ENCODE assay signal across 24 cellular contexts in the genomic region with DNA sequence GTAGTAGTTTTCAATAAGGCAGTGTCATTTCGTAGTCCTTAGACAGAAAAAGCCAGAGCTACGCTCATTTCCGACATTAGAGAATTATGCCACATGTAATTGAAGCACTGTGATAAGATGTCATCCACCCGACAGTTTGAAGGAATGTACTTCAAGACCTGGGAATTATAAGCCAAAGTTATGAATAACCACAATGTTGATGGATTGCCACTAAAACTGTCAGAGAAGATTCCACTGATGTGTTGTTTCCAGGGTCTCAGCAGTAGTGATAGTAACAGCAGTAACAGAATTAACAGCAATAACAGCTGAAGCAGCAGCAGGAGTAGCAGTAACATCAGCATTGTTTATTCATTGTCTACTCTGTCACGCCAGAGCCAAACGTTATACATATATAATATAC. TPM values are rescaled to one million over a fixed set of nuclear protein-coding genes. Genes with fewer than 3 reads are reported as not detected.
DNase-seq lines count a peak whose midpoint lies in the region; ATAC-seq, FAIRE-seq and TF ChIP-seq lines count a peak whose summit lies in the region.
"Had no signal": no experiment of that assay in that cellular context is flagged by ENCODE, and none has a peak within 500 bp of the region (broad histone marks: within the 10 kb centered on the region; RNA-seq: fewer than 3 reads in every experiment).

No MANE protein-coding gene starts in this region.

- H3K27ac Mint-ChIP-seq in activated naive CD4-positive, alpha-beta T cell treated with anti-CD3 and anti-CD28 coated beads, Interleukin-2, amount 50 U/mL, for 72 hours: no peak overlapping the region
- no peak overlapping the region for H3K27ac Mint-ChIP-seq in activated T-helper 1 cell treated with anti-CD3 and anti-CD28 coated beads, Interleukin-12 subunit alpha, Interleukin-12 subunit beta, Interleukin-2, Interleukin-4 antibody, amounts not matched to agents 30 ng/mL and 10 ng/mL and 1 ng/mL, durations not matched to agents 14 hours and 24 hours and 36 hours
- H3K27ac Mint-ChIP-seq: CD8-positive, alpha-beta T cell; T-cell had no signal

- no peaks in the 10 kb centered on the region for H3K27me3 ChIP-seq in K562 (ENCODE audit: control insufficient read depth in 2 of 2, insufficient read depth in 2 of 2, low read length in 2 of 2)

- WGBS in K562 (ENCODE audit: insufficient coverage, low coverage, missing lambda C conversion rate): 29% methylated on average over 6 of the region's 6 CpGs

- peaks cover 2% of the 10 kb centered on the region for H3K27me3 Mint-ChIP-seq in activated T-helper 1 cell treated with anti-CD3 and anti-CD28 coated beads, Interleukin-12 subunit alpha, Interleukin-12 subunit beta, Interleukin-2, Interleukin-4 antibody, amounts not matched to agents 30 ng/mL and 10 ng/mL and 1 ng/mL, durations not matched to agents 14 hours and 24 hours and 36 hours (ENCODE audit: insufficient read depth)

- FAIRE-seq in HTR-8/SVneo (lab: Jason Lieb, UNC): no peak
- FAIRE-seq in K562 (lab: Jason Lieb, UNC): no peak
- FAIRE-seq: GM18507 had no signal

- no peak for TF ChIP-seq CTCF in K562 (IDR thresholded peaks at IDR 0.05 in 2 of 3, conservative IDR thresholded peaks at IDR 0.05 in 1 of 3; ENCODE audit: insufficient read depth in 2 of 3, low read depth in 1 of 3, low read length in 3 of 3)

- H3K4me3 Mint-ChIP-seq in activated T-helper 1 cell treated with anti-CD3 and anti-CD28 coated beads, Interleukin-12 subunit alpha, Interleukin-12 subunit beta, Interleukin-2, Interleukin-4 antibody, amounts not matched to agents 30 ng/mL and 10 ng/mL and 1 ng/mL, durations not matched to agents 14 hours and 24 hours and 36 hours: no peak overlapping the region
- H3K4me3 Mint-ChIP-seq: CD8-positive, alpha-beta T cell; T-cell had no signal

- no peak overlapping the region for H3K9ac ChIP-seq in K562 (ENCODE audit: insufficient read depth in 1 of 2, low read depth in 2 of 2, low read length in 2 of 2)
- H3K9ac ChIP-seq: KMS-11, SK-N-SH had no signal

- H3K9me1 ChIP-seq in K562 (ENCODE audit: control insufficient read depth, insufficient read depth, low read length): no peaks in the 10 kb centered on the region

- CTCF ChIA-PET in K562 (lab: Yijun Ruan, JAX; ENCODE audit: low intra/inter-chr PET ratio): no interaction called here

- TF ChIP-seq EP300 in K562 (IDR thresholded peaks at IDR 0.05; ENCODE audit: low read length): no peak

- POLR2A ChIA-PET in K562 (lab: Yijun Ruan, JAX): no interaction called here

- H3K9me3 ChIP-seq in K562 (replicated peaks; ENCODE audit: control insufficient read depth, insufficient read depth, low read depth, low read length): no peaks in the 10 kb centered on the region
- H3K9me3 ChIP-seq: SK-N-SH had no signal

- BruUV-seq in K562 (replicated peaks; lab: Mats Ljungman, UMichigan): no TSS peak

- H2AFZ ChIP-seq in K562 (ENCODE audit: low read depth, low read length): no peak overlapping the region
- H2AFZ ChIP-seq: PC-9 had no signal

- no peaks in the 10 kb centered on the region for H3K36me3 ChIP-seq in K562 (ENCODE audit: control insufficient read depth, insufficient read depth, low read length)

- no peak for TF ChIP-seq RAD21 in K562 (CRISPR knock-in tag; conservative IDR thresholded peaks at IDR 0.05 in 1 of 2, IDR thresholded peaks at IDR 0.05 in 1 of 2)

- H3K27ac ChIP-seq in K562 (ENCODE audit: extremely low read depth, low read depth, low read length): no peak overlapping the region
- H3K27ac ChIP-seq: KMS-11, PC-9 had no signal

- intact Hi-C loops in K562 (cut with micrococcal nuclease): loop anchor here (10.0 kb wide), 1 partner anchor 1478 kb away; no protein-coding TSS in a partner anchor
- intact Hi-C loops in activated T-helper 1 cell treated with anti-CD3 and anti-CD28 coated beads, Interleukin-12 subunit alpha, Interleukin-12 subunit beta, Interleukin-2, Interleukin-4 antibody, amounts not matched to agents 30 ng/mL and 10 ng/mL and 1 ng/mL, durations not matched to agents 14 hours and 24 hours and 36 hours (cut with micrococcal nuclease): loop anchor here (10.0 kb wide), 1 partner anchor 592 kb away; no protein-coding TSS in a partner anchor

- no peaks in the 10 kb centered on the region for H4K20me1 ChIP-seq in K562 (replicated peaks; ENCODE audit: control insufficient read depth, insufficient read depth, low read length)

- H3K36me3 Mint-ChIP-seq in activated naive CD4-positive, alpha-beta T cell treated with anti-CD3 and anti-CD28 coated beads, Interleukin-2, amount 50 U/mL, for 72 hours: no peaks in the 10 kb centered on the region
- no peaks in the 10 kb centered on the region for H3K36me3 Mint-ChIP-seq in activated T-helper 1 cell treated with anti-CD3 and anti-CD28 coated beads, Interleukin-12 subunit alpha, Interleukin-12 subunit beta, Interleukin-2, Interleukin-4 antibody, amounts not matched to agents 30 ng/mL and 10 ng/mL and 1 ng/mL, durations not matched to agents 14 hours and 24 hours and 36 hours (ENCODE audit: low read depth)
- H3K36me3 Mint-ChIP-seq: CD8-positive, alpha-beta T cell; T-cell had no signal

- DNase-seq in AG20443 (ENCODE audit: low spot score) (peak; percentile 21), HTR-8/SVneo (ENCODE audit: insufficient read length, low spot score) (peak; percentile 20), K562 (ENCODE audit: extremely low read depth in 1 of 4, low spot score in 3 of 4) (no peak), myocyte (ENCODE audit: low read depth) (peak; percentile 49), HuH-7.5 (ENCODE audit: low spot score) (no peak)
- DNase-seq in activated naive CD4-positive, alpha-beta T cell treated with anti-CD3 and anti-CD28 coated beads, Interleukin-2, amount 50 U/mL, for 72 hours (ENCODE audit: low spot score in 2 of 2): no peak
- no peak for DNase-seq in activated T-helper 1 cell treated with anti-CD3 and anti-CD28 coated beads, Interleukin-12 subunit alpha, Interleukin-12 subunit beta, Interleukin-2, Interleukin-4 antibody, amounts not matched to agents 30 ng/mL and 10 ng/mL and 1 ng/mL, durations not matched to agents 14 hours and 24 hours and 36 hours (ENCODE audit: low spot score)
- DNase-seq: AML-193; C1 segment of cervical spinal cord; CD8-positive, alpha-beta T cell; DMS153; GOT3; NCI-H1417 treated with DMSO at 0.1 percent for 48 hours; NCI-H187; PC-9; RPMI8226; SHP77 treated with DMSO at 0.1 percent for 48 hours; SK-N-SH; T-cell had no signal

- no peak overlapping the region for H3K4me2 ChIP-seq in K562 (ENCODE audit: insufficient read depth, low read length)
- H3K4me2 ChIP-seq: KMS-11, PC-9, SK-N-SH had no signal

- H3K79me2 ChIP-seq in K562 (ENCODE audit: control insufficient read depth, insufficient read depth, low read length): no peaks in the 10 kb centered on the region

- peaks cover 0 to 8% of the 10 kb centered on the region in 2 experiments; a peak in 2 of 5 replicates for H3K4me1 ChIP-seq in K562 (replicated peaks in 1 of 2; ENCODE audit: control insufficient read depth in 2 of 2, insufficient read depth in 2 of 2, low read length in 2 of 2)

- H3K4me1 Mint-ChIP-seq in activated T-helper 1 cell treated with anti-CD3 and anti-CD28 coated beads, Interleukin-12 subunit alpha, Interleukin-12 subunit beta, Interleukin-2, Interleukin-4 antibody, amounts not matched to agents 30 ng/mL and 10 ng/mL and 1 ng/mL, durations not matched to agents 14 hours and 24 hours and 36 hours (ENCODE audit: low read depth): peaks cover 4% of the 10 kb centered on the region

- TF ChIP-seq POLR2A in K562 (conservative IDR thresholded peaks at IDR 0.05): no peak

- no peak for ATAC-seq in K562
- ATAC-seq in activated naive CD4-positive, alpha-beta T cell treated with anti-CD3 and anti-CD28 coated beads, Interleukin-2, amount 50 U/mL, for 72 hours: no peak
- no peak for ATAC-seq in HG02571 (IDR thresholded peaks at IDR 0.05; ENCODE audit: unreplicated experiment)
- ATAC-seq: CD8-positive, alpha-beta T cell; T-cell had no signal

- H3K4me3 ChIP-seq in K562: no peak overlapping the region
- H3K4me3 ChIP-seq: PC-9 had no signal

- in situ Hi-C loops in K562 (cut with MboI): no loop called here

- no peaks in the 10 kb centered on the region for H3K9me3 Mint-ChIP-seq in activated naive CD4-positive, alpha-beta T cell treated with anti-CD3 and anti-CD28 coated beads, Interleukin-2, amount 50 U/mL, for 72 hours
- no peaks in the 10 kb centered on the region for H3K9me3 Mint-ChIP-seq in activated T-helper 1 cell treated with anti-CD3 and anti-CD28 coated beads, Interleukin-12 subunit alpha, Interleukin-12 subunit beta, Interleukin-2, Interleukin-4 antibody, amounts not matched to agents 30 ng/mL and 10 ng/mL and 1 ng/mL, durations not matched to agents 14 hours and 24 hours and 36 hours
- H3K9me3 Mint-ChIP-seq: CD8-positive, alpha-beta T cell; T-cell had no signal

RNA-seq across cellular contexts. Expression of gene RAB33A, which starts 24.7 kb away (rescaled TPM):
- total RNA-seq in K562 (2011; cell fraction: chromatin; rRNA removed; ENCODE audit: low replicate concordance): 0.23 TPM in 1 of 2 replicates, not detected in the other
- 0.33 TPM in 1 of 2 replicates, not detected in the other for total RNA-seq in K562 (2011; cell fraction: nucleolus; rRNA removed)
- total RNA-seq in K562 (2011; cell fraction: nucleoplasm; rRNA removed): not detected in 2 replicates
- total RNA-seq in K562 (2014; rRNA removed) (0.09 TPM in 1 of 2 replicates, not detected in the other), K562 (2014; rRNA removed; fragmentation: Illumina TruSeq; extraction: Trizol) (not detected in 2 replicates), K562 (2015; rRNA removed; fragmentation: Illumina TruSeq; extraction: Trizol) (not detected in 2 replicates), K562 (2021) (0.20 TPM in 1 of 2 replicates, not detected in the other), myocyte (0.29 TPM in 1 of 2 replicates, not detected in the other)
- polyA plus RNA-seq in K562 (2011; rRNA removed) (0.06 and 0.11 TPM in 2 replicates), K562 (2014; fragmentation: Illumina TruSeq; extraction: Trizol) (not detected in 2 replicates), K562 (2014; fragmentation: Nextera tagmentation; extraction: Ambion mirVana) (under 1 TPM; 0.04 TPM), K562 (2014; rRNA removed) (not detected in 2 replicates)
- 0.09 TPM in 1 of 2 replicates, not detected in the other for polyA plus RNA-seq in K562 (2011; cell fraction: cytosol; rRNA removed)
- 0.14 TPM in 1 of 2 replicates, not detected in the other for polyA plus RNA-seq in K562 (2011; cell fraction: nucleus; rRNA removed)
- not detected in 2 replicates for polyA plus RNA-seq in K562 (2012)
- not detected in 2 replicates for polyA minus RNA-seq in K562 (2011; rRNA and poly(A)+ RNA removed)
- not detected in 2 replicates for polyA minus RNA-seq in K562 (2011; cell fraction: cytosol; rRNA and poly(A)+ RNA removed)
- 0.22 and 0.27 TPM in 2 replicates for polyA minus RNA-seq in K562 (2011; cell fraction: nucleus; rRNA and poly(A)+ RNA removed)
- 0.91 TPM for polyA plus RNA-seq in myocyte (2012)
- 10 to 100 TPM; 22.8 to 34.8 TPM for total RNA-seq in activated naive CD4-positive, alpha-beta T cell treated with anti-CD3 and anti-CD28 coated beads, Interleukin-2, amount 50 U/mL, for 72 hours
- total RNA-seq in activated T-helper 1 cell treated with anti-CD3 and anti-CD28 coated beads, Interleukin-12 subunit alpha, Interleukin-12 subunit beta, Interleukin-2, Interleukin-4 antibody, amounts not matched to agents 30 ng/mL and 10 ng/mL and 1 ng/mL, durations not matched to agents 14 hours and 24 hours and 36 hours: 20.5 and 21.5 TPM in 2 replicates
- total RNA-seq: G401, NCI-H460 had no signal

RNA-seq across cellular contexts. Expression of gene AIFM1, which starts 30.8 kb away (rescaled TPM):
- total RNA-seq in K562 (2011; cell fraction: chromatin; rRNA removed; ENCODE audit: low replicate concordance): 25.4 and 35.9 TPM in 2 replicates
- 14.5 and 20.4 TPM in 2 replicates for total RNA-seq in K562 (2011; cell fraction: nucleolus; rRNA removed)
- total RNA-seq in K562 (2011; cell fraction: nucleoplasm; rRNA removed): 21.5 and 24.0 TPM in 2 replicates
- total RNA-seq in K562 (2014; rRNA removed): 59.9 and 65.0 TPM in 2 replicates
- total RNA-seq in K562 (2014; rRNA removed; fragmentation: Illumina TruSeq; extraction: Trizol): 101 and 107 TPM in 2 replicates
- total RNA-seq in K562 (2015; rRNA removed; fragmentation: Illumina TruSeq; extraction: Trizol): 79.9 and 91.4 TPM in 2 replicates
- 80.7 and 85.2 TPM in 2 replicates for total RNA-seq in K562 (2021)
- polyA plus RNA-seq in K562 (2011; rRNA removed): 85.6 and 111 TPM in 2 replicates
- polyA plus RNA-seq in K562 (2011; cell fraction: cytosol; rRNA removed): 55.0 and 81.8 TPM in 2 replicates
- 40.3 and 74.3 TPM in 2 replicates for polyA plus RNA-seq in K562 (2011; cell fraction: nucleus; rRNA removed)
- polyA plus RNA-seq in K562 (2012): 89.5 and 101 TPM in 2 replicates
- 99.0 and 117 TPM in 2 replicates for polyA plus RNA-seq in K562 (2014; fragmentation: Illumina TruSeq; extraction: Trizol)
- 10 to 100 TPM; 51.0 to 62.0 TPM for polyA plus RNA-seq in K562 (2014; fragmentation: Nextera tagmentation; extraction: Ambion mirVana)
- 91.2 and 93.7 TPM in 2 replicates for polyA plus RNA-seq in K562 (2014; rRNA removed)
- polyA minus RNA-seq in K562 (2011; rRNA and poly(A)+ RNA removed): 93.8 and 106 TPM in 2 replicates
- polyA minus RNA-seq in K562 (2011; cell fraction: cytosol; rRNA and poly(A)+ RNA removed): 27.8 and 34.7 TPM in 2 replicates
- polyA minus RNA-seq in K562 (2011; cell fraction: nucleus; rRNA and poly(A)+ RNA removed): 10.8 and 24.0 TPM in 2 replicates
- total RNA-seq in myocyte: 22.7 and 23.5 TPM in 2 replicates
- polyA plus RNA-seq in myocyte (2012): 26.7 TPM
- 10 to 100 TPM; 57.9 to 66.5 TPM for total RNA-seq in activated naive CD4-positive, alpha-beta T cell treated with anti-CD3 and anti-CD28 coated beads, Interleukin-2, amount 50 U/mL, for 72 hours
- total RNA-seq in activated T-helper 1 cell treated with anti-CD3 and anti-CD28 coated beads, Interleukin-12 subunit alpha, Interleukin-12 subunit beta, Interleukin-2, Interleukin-4 antibody, amounts not matched to agents 30 ng/mL and 10 ng/mL and 1 ng/mL, durations not matched to agents 14 hours and 24 hours and 36 hours: 46.0 and 50.2 TPM in 2 replicates

Comparison
In these comparisons a context has a peak if more than half of its experiments do, and no peak if none do; other contexts are left out.
1. DNase-seq: peak in AG20443 (single experiment), HTR-8/SVneo (single experiment) and myocyte (single experiment); none in K562 (0 of 4), activated naive CD4-positive, alpha-beta T cell treated with anti-CD3 and anti-CD28 coated beads, Interleukin-2, amount 50 U/mL, for 72 hours (0 of 2), activated T-helper 1 cell treated with anti-CD3 and anti-CD28 coated beads, Interleukin-12 subunit alpha, Interleukin-12 subunit beta, Interleukin-2, Interleukin-4 antibody, amounts not matched to agents 30 ng/mL and 10 ng/mL and 1 ng/mL, durations not matched to agents 14 hours and 24 hours and 36 hours (single experiment) and HuH-7.5 (single experiment).
2. RNA of gene RAB33A, which starts 24.7 kb away (total RNA-seq): 22.8 to 34.8 TPM in activated naive CD4-positive, alpha-beta T cell treated with anti-CD3 and anti-CD28 coated beads, Interleukin-2, amount 50 U/mL, for 72 hours and 20.5 to 21.5 TPM in activated T-helper 1 cell treated with anti-CD3 and anti-CD28 coated beads, Interleukin-12 subunit alpha, Interleukin-12 subunit beta, Interleukin-2, Interleukin-4 antibody, amounts not matched to agents 30 ng/mL and 10 ng/mL and 1 ng/mL, durations not matched to agents 14 hours and 24 hours and 36 hours; 0.29 TPM in myocyte and 0.09 to 0.33 TPM in K562; every median in the first group is over 10 times any median in the second.